1 cellular context compared by ENCODE assay signal in the genomic region with DNA sequence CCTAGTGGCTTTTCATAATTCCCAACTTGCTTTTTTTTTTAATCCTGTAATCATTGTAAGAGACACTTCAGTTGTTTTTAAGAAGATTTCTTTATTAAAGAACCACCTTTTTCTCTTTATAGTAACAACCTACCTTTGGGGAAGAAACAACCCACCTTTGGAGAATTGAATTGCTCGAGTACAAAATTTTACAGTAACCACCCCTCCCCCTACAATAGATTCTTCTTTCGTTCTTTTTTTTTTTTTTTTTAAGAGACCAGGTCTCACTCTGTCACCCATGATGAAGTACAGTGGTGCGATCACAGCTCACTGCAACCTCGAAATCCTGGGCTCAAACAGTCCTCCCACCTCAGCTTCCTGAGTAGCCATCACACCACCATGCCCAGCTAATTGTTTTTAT.
TF ChIP-seq lines count a peak whose summit lies in the region.

No MANE protein-coding gene starts in this region.

TF ChIP-seq in K562, 482 proteins besides CTCF, POLR2A, EP300 and RAD21:
- TF ChIP-seq, protein P1, sequence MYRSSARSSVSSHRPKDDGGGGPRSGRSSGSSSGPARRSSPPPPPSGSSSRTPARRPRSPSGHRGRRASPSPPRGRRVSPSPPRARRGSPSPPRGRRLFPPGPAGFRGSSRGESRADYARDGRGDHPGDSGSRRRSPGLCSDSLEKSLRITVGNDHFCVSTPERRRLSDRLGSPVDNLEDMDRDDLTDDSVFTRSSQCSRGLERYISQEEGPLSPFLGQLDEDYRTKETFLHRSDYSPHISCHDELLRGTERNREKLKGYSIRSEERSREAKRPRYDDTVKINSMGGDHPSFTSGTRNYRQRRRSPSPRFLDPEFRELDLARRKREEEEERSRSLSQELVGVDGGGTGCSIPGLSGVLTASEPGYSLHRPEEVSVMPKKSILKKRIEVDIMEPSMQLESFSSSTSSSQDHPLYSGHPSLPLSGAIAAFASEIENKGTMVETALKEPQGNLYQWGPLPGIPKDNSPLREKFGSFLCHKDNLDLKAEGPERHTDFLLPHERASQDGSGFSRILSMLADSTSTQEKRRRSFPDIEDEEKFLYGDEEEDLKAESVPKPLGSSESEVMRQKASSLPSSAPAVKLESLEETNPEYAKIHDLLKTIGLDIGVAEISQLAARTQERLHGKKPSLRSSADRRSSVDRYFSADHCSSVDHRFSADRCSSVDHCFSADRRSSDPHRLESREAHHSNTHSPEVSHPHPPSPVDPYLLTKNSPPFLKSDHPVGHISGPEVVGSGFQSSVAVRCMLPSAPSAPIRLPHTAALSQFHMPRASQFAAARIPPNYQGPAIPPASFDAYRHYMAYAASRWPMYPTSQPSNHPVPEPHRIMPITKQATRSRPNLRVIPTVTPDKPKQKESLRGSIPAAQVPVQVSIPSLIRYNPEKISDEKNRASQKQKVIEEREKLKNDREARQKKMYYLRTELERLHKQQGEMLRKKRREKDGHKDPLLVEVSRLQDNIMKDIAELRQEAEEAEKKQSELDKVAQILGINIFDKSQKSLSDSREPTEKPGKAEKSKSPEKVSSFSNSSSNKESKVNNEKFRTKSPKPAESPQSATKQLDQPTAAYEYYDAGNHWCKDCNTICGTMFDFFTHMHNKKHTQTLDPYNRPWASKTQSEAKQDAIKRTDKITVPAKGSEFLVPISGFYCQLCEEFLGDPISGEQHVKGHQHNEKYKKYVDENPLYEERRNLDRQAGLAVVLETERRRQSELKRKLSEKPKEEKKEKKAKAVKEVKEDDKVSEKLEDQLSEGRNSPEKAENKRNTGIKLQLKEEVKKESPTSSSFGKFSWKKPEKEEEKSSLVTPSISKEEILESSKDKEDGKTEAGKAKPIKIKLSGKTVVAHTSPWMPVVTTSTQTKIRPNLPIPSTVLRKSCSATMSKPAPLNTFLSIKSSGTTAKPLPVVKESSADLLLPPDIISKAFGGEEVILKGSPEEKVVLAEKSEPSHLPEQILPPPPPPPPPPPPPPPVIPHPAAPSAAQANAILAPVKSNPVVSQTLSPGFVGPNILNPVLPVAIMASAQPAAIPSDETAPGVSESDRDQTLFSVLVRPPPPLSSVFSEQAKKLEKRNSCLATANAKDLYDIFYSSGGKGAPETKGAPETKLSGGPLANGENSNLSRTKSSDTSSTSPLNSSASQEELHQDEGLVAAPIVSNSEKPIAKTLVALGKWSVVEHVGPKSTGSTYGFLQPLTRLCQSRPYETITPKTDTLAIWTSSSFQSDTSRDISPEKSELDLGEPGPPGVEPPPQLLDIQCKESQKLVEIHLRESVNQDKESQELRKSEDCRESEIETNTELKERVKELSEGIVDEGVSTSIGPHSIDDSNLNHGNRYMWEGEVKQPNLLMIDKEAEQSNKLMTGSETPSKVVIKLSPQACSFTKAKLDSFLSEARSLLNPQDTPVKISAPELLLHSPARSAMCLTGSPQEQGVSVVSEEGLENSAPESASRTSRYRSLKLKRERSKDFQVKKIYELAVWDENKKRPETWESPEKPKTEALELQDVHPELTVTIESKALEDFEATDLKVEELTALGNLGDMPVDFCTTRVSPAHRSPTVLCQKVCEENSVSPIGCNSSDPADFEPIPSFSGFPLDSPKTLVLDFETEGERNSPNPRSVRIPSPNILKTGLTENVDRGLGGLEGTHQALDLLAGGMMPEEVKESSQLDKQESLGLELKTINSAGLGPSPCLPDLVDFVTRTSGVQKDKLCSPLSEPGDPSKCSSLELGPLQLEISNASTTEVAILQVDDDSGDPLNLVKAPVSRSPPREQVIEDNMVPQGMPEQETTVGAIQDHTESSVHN (IDR thresholded peaks at IDR 0.05; ENCODE audit: borderline replicate concordance in 1 of 2, low read depth in 1 of 2) = no peak
- TF ChIP-seq MCM3 (IDR thresholded peaks at IDR 0.05) (no peak), ZNF384 (IDR thresholded peaks at IDR 0.05; ENCODE audit: low read depth, low read length) (peak; percentile 74)
- TF ChIP-seq, protein P2, sequence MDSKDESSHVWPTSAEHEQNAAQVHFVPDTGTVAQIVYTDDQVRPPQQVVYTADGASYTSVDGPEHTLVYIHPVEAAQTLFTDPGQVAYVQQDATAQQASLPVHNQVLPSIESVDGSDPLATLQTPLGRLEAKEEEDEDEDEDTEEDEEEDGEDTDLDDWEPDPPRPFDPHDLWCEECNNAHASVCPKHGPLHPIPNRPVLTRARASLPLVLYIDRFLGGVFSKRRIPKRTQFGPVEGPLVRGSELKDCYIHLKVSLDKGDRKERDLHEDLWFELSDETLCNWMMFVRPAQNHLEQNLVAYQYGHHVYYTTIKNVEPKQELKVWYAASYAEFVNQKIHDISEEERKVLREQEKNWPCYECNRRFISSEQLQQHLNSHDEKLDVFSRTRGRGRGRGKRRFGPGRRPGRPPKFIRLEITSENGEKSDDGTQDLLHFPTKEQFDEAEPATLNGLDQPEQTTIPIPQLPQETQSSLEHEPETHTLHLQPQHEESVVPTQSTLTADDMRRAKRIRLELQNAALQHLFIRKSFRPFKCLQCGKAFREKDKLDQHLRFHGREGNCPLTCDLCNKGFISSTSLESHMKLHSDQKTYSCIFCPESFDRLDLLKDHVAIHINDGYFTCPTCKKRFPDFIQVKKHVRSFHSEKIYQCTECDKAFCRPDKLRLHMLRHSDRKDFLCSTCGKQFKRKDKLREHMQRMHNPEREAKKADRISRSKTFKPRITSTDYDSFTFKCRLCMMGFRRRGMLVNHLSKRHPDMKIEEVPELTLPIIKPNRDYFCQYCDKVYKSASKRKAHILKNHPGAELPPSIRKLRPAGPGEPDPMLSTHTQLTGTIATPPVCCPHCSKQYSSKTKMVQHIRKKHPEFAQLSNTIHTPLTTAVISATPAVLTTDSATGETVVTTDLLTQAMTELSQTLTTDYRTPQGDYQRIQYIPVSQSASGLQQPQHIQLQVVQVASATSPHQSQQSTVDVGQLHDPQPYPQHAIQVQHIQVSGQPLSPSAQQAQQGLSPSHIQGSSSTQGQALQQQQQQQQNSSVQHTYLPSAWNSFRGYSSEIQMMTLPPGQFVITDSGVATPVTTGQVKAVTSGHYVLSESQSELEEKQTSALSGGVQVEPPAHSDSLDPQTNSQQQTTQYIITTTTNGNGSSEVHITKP (IDR thresholded peaks at IDR 0.05; ENCODE audit: partially characterized antibody) = peak; percentile 9
